12 cellular contexts compared by ENCODE assay signal in genomic region chr5:141488591-141489478, GRCh38. TPM values are rescaled to one million over a fixed set of nuclear protein-coding genes. Genes with fewer than 3 reads are reported as not detected.
DNase-seq lines count a peak whose midpoint lies in the region; ATAC-seq and TF ChIP-seq lines count a peak whose summit lies in the region.
"Had no signal": no experiment of that assay in that cellular context is flagged by ENCODE, and none has a peak within 500 bp of the region (broad histone marks: within the 10 kb centered on the region; RNA-seq: fewer than 3 reads in every experiment).

Gene PCDHGC5 (plus strand): TSS chr5:141489081. CDS start chr5:141489241, 160 bp downstream.

- H3K9me3 ChIP-seq in mammary epithelial cell (replicated peaks; ENCODE audit: insufficient read depth, low read length) (no peaks in the 10 kb centered on the region), uterus (no peaks in the 10 kb centered on the region), SJCRH30 (replicated peaks) (peaks cover 6% of the 10 kb centered on the region; the same call in 1 of the 2 replicates)
- H3K9me3 ChIP-seq: thyroid gland had no signal

- peak; percentile 28 for DNase-seq in activated CD8-positive, alpha-beta memory T cell treated with anti-CD3 and anti-CD28 coated beads for 24 hours
- DNase-seq in activated CD8-positive, alpha-beta memory T cell treated with anti-CD3 and anti-CD28 coated beads, Interleukin-2, amount 50 U/mL, for 48 hours = no peak
- DNase-seq in mammary epithelial cell = peak; percentile 60
- DNase-seq in islet precursor cell = peak; percentile 88
- peak in 1 of 2 donors; percentile 57 for DNase-seq in uterus
- no peak for DNase-seq in retina
- DNase-seq in SJCRH30 = no peak
- DNase-seq: activated T-cell treated with anti-CD3 and anti-CD28 coated beads, Interleukin-2, amount 50 U/mL, for 4 hours; NCI-H1417; thyroid gland had no signal

- 55% methylated on average over 9 of the region's 13 CpGs for WGBS in mammary epithelial cell (ENCODE audit: low coverage, missing lambda C conversion rate)

- H2AFZ ChIP-seq in mammary epithelial cell (ENCODE audit: low read depth, low read length) = no peak within 1 kb of the TSS

- no TSS peak for BruUV-seq in mammary epithelial cell (replicated peaks; lab: Mats Ljungman, UMichigan)

- intact Hi-C loops in mammary epithelial cell (cut with micrococcal nuclease) (loop anchor here (2.0 kb wide), 1 partner anchor 20 kb away; no protein-coding TSS in a partner anchor), uterus (cut with DNase I; ENCODE audit: low total_unique reads) (no loop called here)

- CTCF ChIA-PET in mammary epithelial cell (lab: Charles Lee; ENCODE audit: low non-redundant PET) = interaction anchor here (0.6 kb wide), 1 partner anchor 557 kb away, joined by 4 read pairs; no protein-coding TSS in a partner anchor

- H3K4me2 ChIP-seq in mammary epithelial cell (ENCODE audit: insufficient read depth, low read depth, low read length) = peak within 1 kb of the TSS; percentile 7

- H3K9ac ChIP-seq in mammary epithelial cell (ENCODE audit: insufficient read depth, low read length) = no peak within 1 kb of the TSS

- dilution Hi-C loops in mammary epithelial cell (cut with HindIII; ENCODE audit: low sequenced_read_pairs) = no loop called here

- H3K36me3 ChIP-seq in mammary epithelial cell (ENCODE audit: insufficient read depth, low read length) = no peaks in the 10 kb centered on the region
- no peaks in the 10 kb centered on the region for H3K36me3 ChIP-seq in uterus
- peaks cover 83% of the 10 kb centered on the region for H3K36me3 ChIP-seq in SJCRH30
- H3K36me3 ChIP-seq: thyroid gland had no signal

- no peak for ATAC-seq in GM21529 (IDR thresholded peaks at IDR 0.05; ENCODE audit: unreplicated experiment)
- ATAC-seq: activated T-cell treated with anti-CD3 and anti-CD28 coated beads, Interleukin-2, amount 50 U/mL, for 4 hours had no signal

- TF ChIP-seq CTCF in mammary epithelial cell (conservative IDR thresholded peaks at IDR 0.05 in 1 of 2, IDR thresholded peaks at IDR 0.05 in 1 of 2; ENCODE audit: extremely low read depth in 1 of 2, insufficient read depth in 1 of 2, low read depth in 1 of 2, low read length in 2 of 2) = no peak
- TF ChIP-seq CTCF in uterus (IDR thresholded peaks at IDR 0.05) = no peak

- H4K20me1 ChIP-seq in mammary epithelial cell (ENCODE audit: insufficient read depth, low read length) = no peaks in the 10 kb centered on the region

- no peak for TF ChIP-seq POLR2A in uterus (IDR thresholded peaks at IDR 0.05)

- H3K4me1 ChIP-seq in mammary epithelial cell (ENCODE audit: insufficient read depth, low read length) = peaks cover 33% of the 10 kb centered on the region
- H3K4me1 ChIP-seq in uterus = no peaks in the 10 kb centered on the region
- peaks cover 4% of the 10 kb centered on the region; the same call in 1 of the 2 replicates for H3K4me1 ChIP-seq in SJCRH30

- H3K79me2 ChIP-seq in mammary epithelial cell (ENCODE audit: insufficient read depth, low read length) = peaks cover 37% of the 10 kb centered on the region

- H3K27me3 ChIP-seq in mammary epithelial cell (ENCODE audit: insufficient read depth, low read length) = no peaks in the 10 kb centered on the region
- no peaks in the 10 kb centered on the region for H3K27me3 ChIP-seq in uterus
- no peaks in the 10 kb centered on the region for H3K27me3 ChIP-seq in SJCRH30
- H3K27me3 ChIP-seq: thyroid gland had no signal

- H3K27ac ChIP-seq in mammary epithelial cell (ENCODE audit: insufficient read depth, low read depth, low read length) (no peak within 1 kb of the TSS), uterus (peak within 1 kb of the TSS; percentile 29 to 57), SJCRH30 (no peak within 1 kb of the TSS)
- H3K27ac ChIP-seq: 22Rv1, thyroid gland had no signal

- no peak within 1 kb of the TSS for H3K4me3 ChIP-seq in mammary epithelial cell (replicated peaks in 1 of 3; ENCODE audit: insufficient read depth in 1 of 3, low read depth in 2 of 3, low read length in 3 of 3)
- H3K4me3 ChIP-seq in uterus = no peak within 1 kb of the TSS
- H3K4me3 ChIP-seq in SJCRH30 = no peak within 1 kb of the TSS
- H3K4me3 ChIP-seq: thyroid gland had no signal

- in situ Hi-C loops in mammary epithelial cell (cut with MboI; ENCODE audit: low sequenced_read_pairs in 2 of 2) = no loop called here

RNA-seq across cellular contexts. Expression of gene PCDHGC5, which starts in this region (rescaled TPM):
- total RNA-seq in mammary epithelial cell (1 to 10 TPM; 1.8 to 3.3 TPM), uterus (1 to 10 TPM in 3 of 4 donors, under 1 TPM in 1; under 0.01 to 7.5 (median 3.4) TPM)
- 0.59 TPM for polyA plus RNA-seq in mammary epithelial cell
- polyA minus RNA-seq in mammary epithelial cell = 1.7 TPM
- 1.3 and 2.8 TPM in 2 replicates for total RNA-seq in SJCRH30 (2014; rRNA removed; shearing (Covaris generic))
- total RNA-seq: activated T-cell treated with anti-CD3 and anti-CD28 coated beads, Interleukin-2, amount 50 U/mL, for 4 hours had no signal

Comparison
In these comparisons a context has a peak if more than half of its experiments do, and no peak if none do; other contexts are left out.
1. DNase-seq: peak in activated CD8-positive, alpha-beta memory T cell treated with anti-CD3 and anti-CD28 coated beads for 24 hours (single experiment), mammary epithelial cell (single experiment) and islet precursor cell (single experiment); none in activated CD8-positive, alpha-beta memory T cell treated with anti-CD3 and anti-CD28 coated beads, Interleukin-2, amount 50 U/mL, for 48 hours (single experiment), retina (single experiment) and SJCRH30 (0 of 2).
2. H3K27ac ChIP-seq: peak in uterus (2 of 2); none in mammary epithelial cell (single experiment) and SJCRH30 (single experiment).